8 cellular contexts compared by ENCODE assay signal in the genomic region with DNA sequence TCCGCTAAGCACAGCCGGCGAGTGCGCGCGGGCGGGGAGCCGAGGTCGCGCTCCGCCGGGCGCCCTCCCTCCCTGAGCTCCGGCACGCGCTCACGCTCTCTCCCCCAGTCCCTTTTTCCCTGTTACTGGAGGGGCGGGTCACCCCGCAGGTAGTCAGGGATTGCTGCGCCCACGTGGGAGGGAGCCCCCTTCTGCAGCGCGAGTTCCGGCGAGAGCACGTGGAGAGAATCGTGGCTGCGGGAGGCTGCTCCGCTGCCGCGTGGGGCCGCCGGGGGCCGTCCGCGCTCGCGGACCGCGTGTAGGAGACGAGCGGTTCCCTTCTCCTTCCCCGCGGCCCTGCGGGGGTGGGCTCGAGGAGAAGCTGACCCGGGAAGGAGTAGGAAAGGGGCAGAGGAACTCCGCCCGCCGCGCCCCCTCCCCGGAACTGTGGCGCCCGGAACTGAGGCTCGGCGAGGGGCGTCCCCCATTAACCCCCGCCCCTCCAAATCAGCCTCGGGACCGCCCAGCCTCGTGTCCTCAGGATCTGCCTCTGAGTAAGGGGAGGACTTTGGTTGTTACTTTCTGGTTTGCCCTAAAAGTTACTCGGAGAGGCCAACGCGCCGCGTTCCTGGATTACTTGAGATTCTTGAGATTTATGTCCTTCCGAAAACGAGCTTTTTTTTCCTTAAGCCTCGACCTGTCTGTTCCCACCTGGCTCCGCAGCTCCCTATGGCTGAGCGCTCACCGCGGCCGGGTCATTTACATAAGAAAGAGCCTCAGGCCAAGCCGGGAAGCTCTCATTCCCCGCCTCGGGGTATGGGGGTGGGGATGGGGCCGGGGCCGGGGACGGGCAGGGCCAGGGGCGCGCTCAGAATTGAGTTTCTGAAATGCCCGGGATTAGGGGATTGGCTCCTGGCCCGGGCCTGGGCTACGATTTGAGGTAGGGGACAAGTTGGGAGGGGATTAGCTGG.
DNase-seq lines count a peak whose midpoint lies in the region; ATAC-seq lines count a peak whose summit lies in the region.

No MANE protein-coding gene starts in this region.

- H3K4me3 ChIP-seq in adipocyte (ENCODE audit: low read length) = peak overlapping the region; percentile 87
- H3K4me3 ChIP-seq in iPS-18c (ENCODE audit: insufficient read depth, low read depth, low read length) = peak overlapping the region; percentile 96

- DNase-seq in GF-D8 (lab: John Stamatoyannopoulos, UW) (peak; percentile 40), KG1 (lab: John Stamatoyannopoulos, UW) (peak; percentile 68), SW480 (ENCODE audit: low spot score) (peak; percentile 63), adipocyte (ENCODE audit: low read depth) (peak; percentile 69), NCI-H187 treated with DMSO at 0.1 percent for 48 hours (lab: John Stamatoyannopoulos, UW) (no peak)
- peak; percentile 19 to 74 for DNase-seq in stimulated activated CD4-positive, alpha-beta T cell treated with anti-CD3 and anti-CD28 coated beads, Interleukin-15, amount 100 ng/mL, for 1 hour (ENCODE audit: low read depth in 1 of 2, low spot score in 1 of 2)

- H3K9ac ChIP-seq in adipocyte (ENCODE audit: low read length) = peak overlapping the region; percentile 96

- H3K4me1 ChIP-seq in adipocyte (ENCODE audit: control insufficient read depth, insufficient read depth, low read length) = peaks cover 33% of the 10 kb centered on the region

- peak; percentile 59 for ATAC-seq in GM21723 (IDR thresholded peaks at IDR 0.05; ENCODE audit: unreplicated experiment)

- H3K36me3 ChIP-seq in adipocyte (ENCODE audit: control insufficient read depth, insufficient read depth, low read length, severe bottlenecking) = no peaks in the 10 kb centered on the region

- H3K27me3 ChIP-seq in adipocyte (replicated peaks; ENCODE audit: control insufficient read depth, insufficient read depth, low read length) = no peaks in the 10 kb centered on the region

- H3K9me3 ChIP-seq in adipocyte (ENCODE audit: control insufficient read depth, low read length) = no peaks in the 10 kb centered on the region
- no peaks in the 10 kb centered on the region for H3K9me3 ChIP-seq in iPS-18c (ENCODE audit: control insufficient read depth, insufficient read depth, low read length)
